In the genomic region with DNA sequence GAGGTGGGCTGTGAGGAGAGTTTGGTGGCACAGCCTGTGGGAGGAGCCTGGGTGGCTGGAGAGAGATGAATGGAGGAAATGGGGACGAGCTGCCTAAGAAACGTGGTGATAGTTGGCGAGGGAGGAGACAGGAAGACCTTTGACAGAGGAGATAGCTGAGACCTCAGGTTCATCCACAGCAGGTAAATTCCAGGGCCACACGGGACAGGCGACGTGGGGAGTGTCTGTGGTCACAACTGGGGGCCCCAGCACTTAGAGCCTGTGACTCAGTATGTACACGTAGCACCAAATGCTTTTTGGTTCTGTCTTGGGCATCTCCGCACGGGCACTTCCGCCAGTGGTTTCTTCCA, we compare ENCODE assay signal across 14 cellular contexts.
DNase-seq lines count a peak whose midpoint lies in the region; ATAC-seq lines count a peak whose summit lies in the region.
"Had no signal": no experiment of that assay in that cellular context is flagged by ENCODE, and none has a peak within 500 bp of the region (broad histone marks: within the 10 kb centered on the region; RNA-seq: fewer than 3 reads in every experiment).

No MANE protein-coding gene starts in this region.

- H3K27me3 Mint-ChIP-seq in activated T-cell treated with anti-CD3 and anti-CD28 coated beads, Interleukin-2, amount 50 U/mL, for 24 hours = no peaks in the 10 kb centered on the region
- H3K27me3 Mint-ChIP-seq in T-helper 1 cell treated with Interleukin-12 subunit alpha and Interleukin-12 subunit beta and Interleukin-4 antibody, amounts not matched to agents 30 μg/mL and 1 μg/mL, for 36 hours (ENCODE audit: low read depth) = no peaks in the 10 kb centered on the region
- H3K27me3 Mint-ChIP-seq in central memory CD8-positive, alpha-beta T cell = no peaks in the 10 kb centered on the region

- H3K27ac Mint-ChIP-seq in activated T-cell treated with anti-CD3 and anti-CD28 coated beads, Interleukin-2, amount 50 U/mL, for 24 hours = peak overlapping the region; percentile 63
- H3K27ac Mint-ChIP-seq in T-helper 1 cell treated with Interleukin-12 subunit alpha and Interleukin-12 subunit beta and Interleukin-4 antibody, amounts not matched to agents 30 μg/mL and 1 μg/mL, for 36 hours = peak overlapping the region; percentile 73
- H3K27ac Mint-ChIP-seq in central memory CD8-positive, alpha-beta T cell (ENCODE audit: low read depth) = peak overlapping the region; percentile 45

- peaks cover 61% of the 10 kb centered on the region for H3K4me1 Mint-ChIP-seq in activated T-cell treated with anti-CD3 and anti-CD28 coated beads, Interleukin-2, amount 50 U/mL, for 24 hours (ENCODE audit: low read depth)
- peaks cover 43% of the 10 kb centered on the region for H3K4me1 Mint-ChIP-seq in T-helper 1 cell treated with Interleukin-12 subunit alpha and Interleukin-12 subunit beta and Interleukin-4 antibody, amounts not matched to agents 30 μg/mL and 1 μg/mL, for 36 hours (ENCODE audit: low read depth)
- H3K4me1 Mint-ChIP-seq in central memory CD8-positive, alpha-beta T cell = peaks cover 66% of the 10 kb centered on the region

- no peak for ATAC-seq in central memory CD8-positive, alpha-beta T cell (replicated peaks; ENCODE audit: extremely low read depth, poor library complexity, severe bottlenecking)

- H3K9me3 Mint-ChIP-seq in activated T-cell treated with anti-CD3 and anti-CD28 coated beads, Interleukin-2, amount 50 U/mL, for 24 hours = no peaks in the 10 kb centered on the region
- no peaks in the 10 kb centered on the region for H3K9me3 Mint-ChIP-seq in T-helper 1 cell treated with Interleukin-12 subunit alpha and Interleukin-12 subunit beta and Interleukin-4 antibody, amounts not matched to agents 30 μg/mL and 1 μg/mL, for 36 hours
- H3K9me3 Mint-ChIP-seq in central memory CD8-positive, alpha-beta T cell = no peaks in the 10 kb centered on the region
- H3K9me3 Mint-ChIP-seq: immature natural killer cell, nephron progenitor cell had no signal

- no peak overlapping the region for H3K4me3 Mint-ChIP-seq in activated T-cell treated with anti-CD3 and anti-CD28 coated beads, Interleukin-2, amount 50 U/mL, for 24 hours
- peak overlapping the region; percentile 48 for H3K4me3 Mint-ChIP-seq in T-helper 1 cell treated with Interleukin-12 subunit alpha and Interleukin-12 subunit beta and Interleukin-4 antibody, amounts not matched to agents 30 μg/mL and 1 μg/mL, for 36 hours
- H3K4me3 Mint-ChIP-seq in central memory CD8-positive, alpha-beta T cell = no peak overlapping the region
- H3K4me3 Mint-ChIP-seq: nephron progenitor cell had no signal

- no peak for DNase-seq in activated T-cell treated with anti-CD3 and anti-CD28 coated beads, Interleukin-2, amount 50 U/mL, for 24 hours
- DNase-seq in activated T-cell treated with anti-CD3 and anti-CD28 coated beads, Interleukin-2, amount 50 U/mL, for 1 hour = no peak
- no peak for DNase-seq in central memory CD8-positive, alpha-beta T cell (ENCODE audit: low spot score in 2 of 2)
- DNase-seq in stimulated activated CD8-positive, alpha-beta memory T cell treated with anti-CD3 and anti-CD28 coated beads, Interleukin-4, amount 100 ng/mL, for 48 hours = peak; percentile 47
- DNase-seq in NCI-H1105 (lab: John Stamatoyannopoulos, UW) (no peak), glomerular visceral epithelial cell (ENCODE audit: extremely low spot score) (no peak), HUDEP-2 (lab: John Stamatoyannopoulos, UW; ENCODE audit: unreplicated experiment in 76 of 76) (no peak)
- DNase-seq: colonic mucosa, GF-D8, immature natural killer cell, NCI-H2081 treated with DMSO at 0.1 percent for 48 hours, NCI-H526 treated with DMSO at 0.1 percent for 48 hours, nephron progenitor cell had no signal

- H3K36me3 Mint-ChIP-seq in activated T-cell treated with anti-CD3 and anti-CD28 coated beads, Interleukin-2, amount 50 U/mL, for 24 hours (ENCODE audit: low read depth) = peaks cover 16% of the 10 kb centered on the region
- peaks cover 12% of the 10 kb centered on the region for H3K36me3 Mint-ChIP-seq in T-helper 1 cell treated with Interleukin-12 subunit alpha and Interleukin-12 subunit beta and Interleukin-4 antibody, amounts not matched to agents 30 μg/mL and 1 μg/mL, for 36 hours (ENCODE audit: low read depth)
- H3K36me3 Mint-ChIP-seq in central memory CD8-positive, alpha-beta T cell (ENCODE audit: insufficient read depth) = peaks cover 7% of the 10 kb centered on the region
